In genomic region chr11:68269414-68270081, GRCh38 we compare ENCODE assay signal across 11 cellular contexts. TPM values are rescaled to one million over a fixed set of nuclear protein-coding genes. Genes with fewer than 3 reads are reported as not detected.
A peak's percentile ranks its signal among the peaks of the same experiment; 100 is the strongest.
DNase-seq lines count a peak whose midpoint lies in the region; ATAC-seq and TF ChIP-seq lines count a peak whose summit lies in the region.
"Had no signal": no experiment of that assay in that cellular context is flagged by ENCODE, and none has a peak within 500 bp of the region (broad histone marks: within the 10 kb centered on the region; RNA-seq: fewer than 3 reads in every experiment).

No MANE protein-coding gene starts in this region.

- TF ChIP-seq POLR2A in right lobe of liver (IDR thresholded peaks at IDR 0.05) (no peak), tibial nerve (IDR thresholded peaks at IDR 0.05) (peak in 1 of 2 donors; percentile 33)

- intact Hi-C loops in heart right ventricle (cut with DNase I) = loop anchor here in 7 of 10 donors (2.0 to 10.0 kb wide), 4 partner anchors 43 to 175 kb away; partner anchors contain the start of gene LRP5 (in 1 of the 7)
- intact Hi-C loops in Right ventricle myocardium superior (cut with DNase I) = loop anchor here (5.0 kb wide), 1 partner anchor 113 kb away; no protein-coding TSS in a partner anchor
- intact Hi-C loops in ascending aorta (cut with DNase I) = loop anchor here (2.0 kb wide), 1 partner anchor 111 kb away; no protein-coding TSS in a partner anchor
- intact Hi-C loops in right lobe of liver (cut with DNase I) = no loop called here

- TF ChIP-seq CTCF in heart right ventricle (IDR thresholded peaks at IDR 0.05) = no peak
- TF ChIP-seq CTCF in ascending aorta (IDR thresholded peaks at IDR 0.05) = no peak
- TF ChIP-seq CTCF in right lobe of liver (IDR thresholded peaks at IDR 0.05) = no peak
- no peak for TF ChIP-seq CTCF in tibial nerve (IDR thresholded peaks at IDR 0.05)

- DNase-seq in heart right ventricle (no peak), Right ventricle myocardium superior (no peak), ascending aorta (ENCODE audit: low spot score in 2 of 2) (no peak), right lobe of liver (no peak), tibial nerve (ENCODE audit: low spot score in 2 of 2) (peak in 1 of 2 donors; percentile 5), NCI-H2081 (lab: John Stamatoyannopoulos, UW) (no peak)
- DNase-seq: gastrocnemius medialis; NCI-H187; stimulated activated CD4-positive, alpha-beta T cell treated with anti-CD3 and anti-CD28 coated beads, Interleukin-1b, Interleukin-23, amount 100 ng/mL, for 48 hours had no signal

- H3K27me3 ChIP-seq in heart right ventricle (no peaks in the 10 kb centered on the region), ascending aorta (no peaks in the 10 kb centered on the region), right lobe of liver (no peaks in the 10 kb centered on the region), tibial nerve (no peaks in the 10 kb centered on the region)
- H3K27me3 ChIP-seq: gastrocnemius medialis had no signal

- peak in 1 of 2 donors; percentile 72 for TF ChIP-seq EP300 in tibial nerve (IDR thresholded peaks at IDR 0.05)

- H3K9me3 ChIP-seq in heart right ventricle (no peaks in the 10 kb centered on the region), ascending aorta (no peaks in the 10 kb centered on the region), right lobe of liver (no peaks in the 10 kb centered on the region), tibial nerve (no peaks in the 10 kb centered on the region)
- H3K9me3 ChIP-seq: gastrocnemius medialis had no signal

- H3K27ac ChIP-seq in heart right ventricle (peak overlapping the region in 6 of 10 donors; percentile 11 to 99 (median 94)), ascending aorta (peak overlapping the region; percentile 89 to 94), right lobe of liver (peak overlapping the region; percentile 90 to 93 (median 93)), tibial nerve (peak overlapping the region; percentile 91 to 99 (median 95))

- WGBS in heart right ventricle, 2 donors = 34 to 38% methylated on average over 10 of the region's 10 CpGs
- 46% methylated on average over 7 of the region's 10 CpGs for WGBS in right lobe of liver (ENCODE audit: insufficient coverage, low coverage, low lambda C conversion rate, missing lambda C conversion rate)
- 40 to 50% methylated on average over 10 of the region's 10 CpGs for WGBS in tibial nerve, 2 donors

- H3K4me3 ChIP-seq in heart right ventricle (peak overlapping the region in 4 of 10 donors; percentile 4 to 89 (median 50)), ascending aorta (peak overlapping the region in 1 of 2 donors; percentile 82), right lobe of liver (peak overlapping the region; percentile 71 to 80 (median 77)), tibial nerve (peak overlapping the region in 2 of 4 donors; percentile 19 to 93)
- H3K4me3 ChIP-seq: gastrocnemius medialis had no signal

- peaks cover 0 to 39% (median 23%) of the 10 kb centered on the region in 9 donors for H3K36me3 ChIP-seq in heart right ventricle
- H3K36me3 ChIP-seq in ascending aorta = peaks cover 31 to 35% of the 10 kb centered on the region in 2 donors
- H3K36me3 ChIP-seq in right lobe of liver = peaks cover 0 to 34% (median 23%) of the 10 kb centered on the region in 4 donors
- H3K36me3 ChIP-seq in tibial nerve = peaks cover 0 to 33% (median 11%) of the 10 kb centered on the region in 3 donors

- ATAC-seq in heart right ventricle (peak in 4 of 8 donors; percentile 12 to 43 (median 36)), Right ventricle myocardium superior (ENCODE audit: poor library complexity) (no peak), right lobe of liver (peak in 1 of 4 donors; percentile 23), GM21717 (IDR thresholded peaks at IDR 0.05; ENCODE audit: unreplicated experiment) (no peak), GM21360 (IDR thresholded peaks at IDR 0.05; ENCODE audit: unreplicated experiment) (no peak)
- ATAC-seq: gastrocnemius medialis had no signal

- H3K4me1 ChIP-seq in heart right ventricle = peaks cover 8 to 56% (median 32%) of the 10 kb centered on the region in 9 donors
- H3K4me1 ChIP-seq in ascending aorta = peaks cover 8 to 19% of the 10 kb centered on the region in 2 donors
- H3K4me1 ChIP-seq in right lobe of liver = peaks cover 0 to 39% (median 13%) of the 10 kb centered on the region in 4 donors
- peaks cover 0 to 74% (median 50%) of the 10 kb centered on the region in 4 donors for H3K4me1 ChIP-seq in tibial nerve

RNA-seq across cellular contexts. Expression of gene C11orf24, which starts 2.2 kb away (rescaled TPM):
- 10 to 100 TPM; 14.9 to 45.6 (median 28.1) TPM for total RNA-seq in heart right ventricle
- 10 to 100 TPM; 54.2 to 62.2 TPM for polyA plus RNA-seq in heart right ventricle
- total RNA-seq in Right ventricle myocardium superior = 21.8 TPM
- 123 TPM for total RNA-seq in ascending aorta
- total RNA-seq in right lobe of liver = 10 to 100 TPM; 39.4 to 70.9 (median 62.4) TPM
- 10 to 100 TPM; 33.3 to 59.4 (median 41.2) TPM for total RNA-seq in tibial nerve

RNA-seq across cellular contexts. Expression of gene LRP5, which starts 42.8 kb away (rescaled TPM):
- total RNA-seq in heart right ventricle (10 to 100 TPM; 33.9 to 73.3 (median 46.3) TPM), Right ventricle myocardium superior (49.8 TPM), ascending aorta (130 TPM), right lobe of liver (100 to 1,000 TPM in 2 of 6 experiments, 10 to 100 TPM in 4; 74.4 to 120 (median 88.2) TPM), tibial nerve (10 to 100 TPM; 22.3 to 43.2 (median 33.8) TPM)
- polyA plus RNA-seq in heart right ventricle = 10 to 100 TPM; 23.2 to 71.6 TPM

RNA-seq across cellular contexts. Expression of gene KMT5B, which starts 56.5 kb away (rescaled TPM):
- total RNA-seq in heart right ventricle (10 to 100 TPM; 26.2 to 37.1 (median 30.5) TPM), Right ventricle myocardium superior (22.5 TPM), ascending aorta (82.0 TPM), right lobe of liver (10 to 100 TPM; 14.3 to 25.9 (median 17.6) TPM), tibial nerve (10 to 100 TPM; 25.5 to 47.1 (median 40.3) TPM)
- 10 to 100 TPM; 10.5 to 25.0 TPM for polyA plus RNA-seq in heart right ventricle

Comparison
In these comparisons a context has a peak if more than half of its experiments do, and no peak if none do; other contexts are left out.
1. intact Hi-C loops: an anchor here in heart right ventricle (2.0 to 10.0 kb wide), Right ventricle myocardium superior (5.0 kb wide) and ascending aorta (2.0 kb wide); none called in right lobe of liver.